Comparison of ENCODE assay signal across 35 cellular contexts in genomic region chr2:215767625-215768024, GRCh38.
"Had no signal": no experiment of that assay in that cellular context is flagged by ENCODE, and none has a peak within 500 bp of the region (broad histone marks: within the 10 kb centered on the region; RNA-seq: fewer than 3 reads in every experiment).

No MANE protein-coding gene starts in this region.

- DNase-seq: Karpas-422, Kasumi-1, MG63, MM.1S, MV-4-11, NCI-H1048, NCI-H1092, NCI-H1092 treated with DMSO at 0.1 percent for 48 hours, NCI-H1105, NCI-H1105 treated with DMSO at 0.1 percent for 48 hours, NCI-H1417, NCI-H1417 treated with DMSO at 0.1 percent for 48 hours, NCI-H1436, NCI-H1436 treated with DMSO at 0.1 percent for 48 hours, NCI-H146, NCI-H1694, NCI-H1694 treated with DMSO at 0.1 percent for 48 hours, NCI-H187, NCI-H187 treated with DMSO at 0.1 percent for 48 hours, NCI-H1930, NCI-H2029, NCI-H2029 treated with DMSO at 0.1 percent for 48 hours, NCI-H2081 treated with DMSO at 0.1 percent for 48 hours, NCI-H2107, NCI-H2171, NCI-H2171 treated with DMSO at 0.1 percent for 48 hours, NCI-H2227 treated with DMSO at 0.1 percent for 48 hours, NCI-H226, NCI-H345, NCI-H446, NCI-H446 treated with DMSO at 0.1 percent for 48 hours, NCI-H510A, NCI-H510A treated with DMSO at 0.1 percent for 48 hours, NCI-H524, NCI-H524 treated with DMSO at 0.1 percent for 48 hours had no signal

- H3K4me3 ChIP-seq: MG63 had no signal

- H3K36me3 ChIP-seq: MG63 had no signal

- H3K9me3 ChIP-seq: MG63 had no signal

- H3K27me3 ChIP-seq: MG63 had no signal
